In genomic region chr4:123554263-123554662, GRCh38 we compare ENCODE assay signal across 18 cellular contexts.
A peak's percentile ranks its signal among the peaks of the same experiment; 100 is the strongest.
DNase-seq lines count a peak whose midpoint lies in the region; ATAC-seq, FAIRE-seq and TF ChIP-seq lines count a peak whose summit lies in the region.
"Had no signal": no experiment of that assay in that cellular context is flagged by ENCODE, and none has a peak within 500 bp of the region (broad histone marks: within the 10 kb centered on the region; RNA-seq: fewer than 3 reads in every experiment).

No MANE protein-coding gene starts in this region.

- H3K27me3 ChIP-seq in PC-9 (ENCODE audit: insufficient read depth, low read depth) (no peaks in the 10 kb centered on the region), hepatocyte (no peaks in the 10 kb centered on the region), pancreas (no peaks in the 10 kb centered on the region), PC-3 (ENCODE audit: low read length) (no peaks in the 10 kb centered on the region)
- H3K27me3 ChIP-seq: foreskin keratinocyte, neutrophil had no signal

- WGBS in A549 (ENCODE audit: missing lambda C conversion rate) = 100% methylated on average over 1 of the region's 1 CpG
- 89% methylated on average over 1 of the region's 1 CpG for WGBS in hepatocyte (ENCODE audit: low lambda C conversion rate, missing lambda C conversion rate)
- 93 to 94% methylated on average over 1 of the region's 1 CpG for WGBS in pancreas, 2 donors

- ATAC-seq in A549 (no peak), pancreas (peak in 1 of 4 donors; percentile 1), WTC11 (no peak), PC-3 (no peak)
- ATAC-seq: activated CD8-positive, alpha-beta T cell treated with anti-CD3 and anti-CD28 coated beads, Interleukin-2, amount 10 ng/mL, durations not matched to agents 7 days and 5 days; activated T-helper 17 cell treated with anti-CD3 and anti-CD28 coated beads, Interleukin-2, amount 50 U/mL, for 72 hours had no signal

- peaks cover 14% of the 10 kb centered on the region for H3K36me3 Mint-ChIP-seq in WTC11
- H3K36me3 Mint-ChIP-seq: CD4-positive, CD25-positive, alpha-beta regulatory T cell had no signal

- H3K36me3 ChIP-seq in PC-9 (ENCODE audit: low read depth) (no peaks in the 10 kb centered on the region), hepatocyte (replicated peaks; ENCODE audit: insufficient read depth, low read depth) (no peaks in the 10 kb centered on the region), pancreas (no peaks in the 10 kb centered on the region), PC-3 (ENCODE audit: low read depth, low read length) (no peaks in the 10 kb centered on the region)
- H3K36me3 ChIP-seq: neutrophil, WERI-Rb-1 had no signal

- peaks cover 51% of the 10 kb centered on the region for H3K4me1 Mint-ChIP-seq in WTC11
- H3K4me1 Mint-ChIP-seq: activated T-helper 17 cell treated with anti-CD3 and anti-CD28 coated beads, Interleukin-2, amount 50 U/mL, for 72 hours; CD4-positive, CD25-positive, alpha-beta regulatory T cell had no signal

- H3K9me3 ChIP-seq in A549 (no peaks in the 10 kb centered on the region), PC-9 (ENCODE audit: insufficient read depth, low read depth) (no peaks in the 10 kb centered on the region), hepatocyte (ENCODE audit: low read depth) (no peaks in the 10 kb centered on the region), pancreas (no peaks in the 10 kb centered on the region), PC-3 (ENCODE audit: low read length) (no peaks in the 10 kb centered on the region)
- H3K9me3 ChIP-seq: neutrophil had no signal

- CTCF ChIA-PET in A549 (lab: Yijun Ruan, JAX) (interaction anchor here (1.9 to 2.6 kb wide), 2 partner anchors 10 to 157 kb away, joined by 4 to 16 read pairs; no protein-coding TSS in a partner anchor), PC-9 (lab: Charles Lee) (interaction anchor here (0.5 kb wide), 1 partner anchor 114 kb away, joined by 3 read pairs; no protein-coding TSS in a partner anchor), WTC11 (lab: Charles Lee) (interaction anchor here (1.1 kb wide), 1 partner anchor 164 kb away, joined by 3 read pairs; no protein-coding TSS in a partner anchor), PC-3 (lab: Charles Lee) (no interaction called here)

- H2AFZ ChIP-seq in PC-9 (no peak overlapping the region), hepatocyte (no peak overlapping the region), PC-3 (ENCODE audit: low read length) (no peak overlapping the region)

- intact Hi-C loops in PC-9 (cut with micrococcal nuclease; ENCODE audit: unreplicated experiment) (loop anchor here (2.0 kb wide), 2 partner anchors 75 to 137 kb away; no protein-coding TSS in a partner anchor), pancreas (cut with DNase I) (no loop called here), PC-3 (cut with micrococcal nuclease) (no loop called here)

- no peak for TF ChIP-seq RAD21 in A549 (conservative IDR thresholded peaks at IDR 0.05 in 1 of 2, IDR thresholded peaks at IDR 0.05 in 1 of 2)

- no peak for TF ChIP-seq CTCF in A549 (IDR thresholded peaks at IDR 0.05)
- TF ChIP-seq CTCF in PC-9 (conservative IDR thresholded peaks at IDR 0.05) = no peak
- TF ChIP-seq CTCF in hepatocyte (IDR thresholded peaks at IDR 0.05; ENCODE audit: poor library complexity) = peak; percentile 17
- no peak for TF ChIP-seq CTCF in pancreas (IDR thresholded peaks at IDR 0.05)
- TF ChIP-seq CTCF in WTC11 (IDR thresholded peaks at IDR 0.05) = no peak
- no peak for TF ChIP-seq CTCF in PC-3 (conservative IDR thresholded peaks at IDR 0.05; ENCODE audit: low read depth, low read length)

- no peaks in the 10 kb centered on the region for H4K20me1 ChIP-seq in PC-9 (ENCODE audit: insufficient read depth)
- H4K20me1 ChIP-seq in hepatocyte (ENCODE audit: insufficient read depth, poor library complexity, severe bottlenecking) = no peaks in the 10 kb centered on the region
- no peaks in the 10 kb centered on the region for H4K20me1 ChIP-seq in PC-3 (ENCODE audit: low read length)

- POLR2A ChIA-PET in A549 (lab: Yijun Ruan, JAX) (no interaction called here), PC-9 (lab: Charles Lee; ENCODE audit: unreplicated experiment) (no interaction called here), WTC11 (lab: Charles Lee) (interaction anchor here (0.7 kb wide), 1 partner anchor 28 kb away, joined by 3 read pairs; no protein-coding TSS in a partner anchor), PC-3 (lab: Charles Lee; ENCODE audit: unreplicated experiment) (no interaction called here)

- H3K4me3 ChIP-seq in A549 (no peak overlapping the region), PC-9 (no peak overlapping the region), hepatocyte (no peak overlapping the region), pancreas (no peak overlapping the region), PC-3 (ENCODE audit: low read length) (no peak overlapping the region)

- H3K9ac ChIP-seq in PC-3 (ENCODE audit: low read length) = no peak overlapping the region

- H3K27me3 Mint-ChIP-seq in WTC11 (ENCODE audit: low read depth) = peaks cover 2% of the 10 kb centered on the region; the same call in 1 of the 2 replicates
- H3K27me3 Mint-ChIP-seq: CD4-positive, CD25-positive, alpha-beta regulatory T cell had no signal

- no peak for DNase-seq in A549 (ENCODE audit: low read depth in 1 of 2, low spot score in 1 of 2)
- no peak for DNase-seq in PC-9
- DNase-seq in hepatocyte (ENCODE audit: low spot score) = no peak
- DNase-seq in pancreas = no peak
- no peak for DNase-seq in AG08396 (ENCODE audit: low spot score)
- no peak for DNase-seq in NCI-H1930 (lab: John Stamatoyannopoulos, UW)
- DNase-seq in WTC11 (ENCODE audit: low spot score) = no peak
- DNase-seq in PC-3 = no peak
- DNase-seq: activated CD8-positive, alpha-beta T cell treated with anti-CD3 and anti-CD28 coated beads, Interleukin-2, amount 10 ng/mL, durations not matched to agents 7 days and 5 days; CD4-positive, CD25-positive, alpha-beta regulatory T cell; stimulated activated CD4-positive, alpha-beta T cell treated with anti-CD3 and anti-CD28 coated beads, Interleukin-4, amount 100 ng/mL, for 24 hours; stimulated activated CD8-positive, alpha-beta memory T cell treated with anti-CD3 and anti-CD28 coated beads, Interleukin-4, amount 100 ng/mL, for 48 hours; WERI-Rb-1 had no signal

- H3K4me1 ChIP-seq in A549 (peaks cover 35% of the 10 kb centered on the region), PC-9 (replicated peaks; ENCODE audit: insufficient read depth) (peaks cover 29% of the 10 kb centered on the region), hepatocyte (ENCODE audit: insufficient read depth) (peaks cover 37% of the 10 kb centered on the region), pancreas (peaks cover 26 to 30% (median 29%) of the 10 kb centered on the region in 3 donors), PC-3 (ENCODE audit: insufficient read depth, low read length) (peaks cover 20% of the 10 kb centered on the region)

- BruUV-seq in PC-9 (replicated peaks; lab: Mats Ljungman, UMichigan) = no TSS peak
- no TSS peak for BruUV-seq in PC-3 (replicated peaks; lab: Mats Ljungman, UMichigan)

- H3K9me2 ChIP-seq in PC-9 (ENCODE audit: insufficient read depth) = no peaks in the 10 kb centered on the region
- H3K9me2 ChIP-seq in hepatocyte (replicated peaks; ENCODE audit: insufficient read depth) = no peaks in the 10 kb centered on the region
- no peaks in the 10 kb centered on the region for H3K9me2 ChIP-seq in PC-3 (replicated peaks; ENCODE audit: low read length)

- FAIRE-seq in A549 (lab: Jason Lieb, UNC) = no peak
- FAIRE-seq in pancreas (lab: Jason Lieb, UNC) = no peak
- FAIRE-seq: GM19239 had no signal

- no peak for TF ChIP-seq EP300 in A549 (IDR thresholded peaks at IDR 0.05)

- H3K4me2 ChIP-seq in A549 (peak overlapping the region; percentile 80), PC-9 (peak overlapping the region; percentile 64), hepatocyte (peak overlapping the region; percentile 59), PC-3 (ENCODE audit: low read length) (no peak overlapping the region)

- H3K9me3 Mint-ChIP-seq in WTC11 = peaks cover 21% of the 10 kb centered on the region

- H3K4me3 Mint-ChIP-seq in WTC11 = no peak overlapping the region
- H3K4me3 Mint-ChIP-seq: activated CD8-positive, alpha-beta T cell treated with anti-CD3 and anti-CD28 coated beads, Interleukin-2, amount 10 ng/mL, durations not matched to agents 7 days and 5 days; activated T-helper 17 cell treated with anti-CD3 and anti-CD28 coated beads, Interleukin-2, amount 50 U/mL, for 72 hours; CD4-positive, CD25-positive, alpha-beta regulatory T cell; memory B cell had no signal

- H3F3A ChIP-seq in PC-9 (ENCODE audit: insufficient read depth, low read depth) = peaks cover 21% of the 10 kb centered on the region; the same call in 1 of the 2 replicates
- no peaks in the 10 kb centered on the region for H3F3A ChIP-seq in PC-3 (ENCODE audit: low read length, unreplicated experiment)

- no peak for TF ChIP-seq POLR2A in A549 (IDR thresholded peaks at IDR 0.05; ENCODE audit: low read length)

- H3K79me2 ChIP-seq in PC-9 (ENCODE audit: low read depth) (no peaks in the 10 kb centered on the region), hepatocyte (no peaks in the 10 kb centered on the region), PC-3 (ENCODE audit: low read length) (no peaks in the 10 kb centered on the region)

- no peak overlapping the region for H3K27ac Mint-ChIP-seq in WTC11
- H3K27ac Mint-ChIP-seq: activated CD8-positive, alpha-beta T cell treated with anti-CD3 and anti-CD28 coated beads, Interleukin-2, amount 10 ng/mL, durations not matched to agents 7 days and 5 days; CD4-positive, CD25-positive, alpha-beta regulatory T cell; memory B cell had no signal

- H3K27ac ChIP-seq in A549 (peak overlapping the region; percentile 88), PC-9 (no peak overlapping the region), hepatocyte (peak overlapping the region; percentile 94), pancreas (peak overlapping the region; percentile 69 to 94 (median 82)), PC-3 (ENCODE audit: low read length) (no peak overlapping the region)
- H3K27ac ChIP-seq: foreskin keratinocyte, neutrophil, WERI-Rb-1 had no signal

TF ChIP-seq in A549, 52 proteins besides CTCF, POLR2A, EP300 and RAD21 (continues in another document):
- TF ChIP-seq ZNF302 (CRISPR knock-in tag; IDR thresholded peaks at IDR 0.05) = no peak
- no peak for TF ChIP-seq HEYL (CRISPR knock-in tag; IDR thresholded peaks at IDR 0.05)
- no peak for TF ChIP-seq MAFK (IDR thresholded peaks at IDR 0.05; ENCODE audit: partially characterized antibody)
- no peak for TF ChIP-seq MAX (IDR thresholded peaks at IDR 0.05)

TF ChIP-seq in WTC11, 78 proteins besides CTCF, POLR2A, EP300 and RAD21:
- no peak for TF ChIP-seq ZNF317 (CRISPR knock-in tag; IDR thresholded peaks at IDR 0.05; ENCODE audit: borderline replicate concordance, low read depth)
- TF ChIP-seq JUN (CRISPR knock-in tag; IDR thresholded peaks at IDR 0.05) = no peak
- no peak for TF ChIP-seq SOX15 (CRISPR knock-in tag; IDR thresholded peaks at IDR 0.05)
- no peak for TF ChIP-seq OVOL2 (CRISPR knock-in tag; IDR thresholded peaks at IDR 0.05; ENCODE audit: borderline replicate concordance)
- no peak for TF ChIP-seq FOXK1 (CRISPR knock-in tag; IDR thresholded peaks at IDR 0.05)
- no peak for TF ChIP-seq MXD4 (CRISPR knock-in tag; IDR thresholded peaks at IDR 0.05; ENCODE audit: borderline replicate concordance)

Comparison
In these comparisons a context has a peak if more than half of its experiments do, and no peak if none do; other contexts are left out.
1. H3K27ac ChIP-seq: peak in A549 (2 of 2), hepatocyte (single experiment) and pancreas (4 of 4); none in PC-9 (single experiment) and PC-3 (single experiment).